Comparison of ENCODE assay signal across 15 cellular contexts in the genomic region with DNA sequence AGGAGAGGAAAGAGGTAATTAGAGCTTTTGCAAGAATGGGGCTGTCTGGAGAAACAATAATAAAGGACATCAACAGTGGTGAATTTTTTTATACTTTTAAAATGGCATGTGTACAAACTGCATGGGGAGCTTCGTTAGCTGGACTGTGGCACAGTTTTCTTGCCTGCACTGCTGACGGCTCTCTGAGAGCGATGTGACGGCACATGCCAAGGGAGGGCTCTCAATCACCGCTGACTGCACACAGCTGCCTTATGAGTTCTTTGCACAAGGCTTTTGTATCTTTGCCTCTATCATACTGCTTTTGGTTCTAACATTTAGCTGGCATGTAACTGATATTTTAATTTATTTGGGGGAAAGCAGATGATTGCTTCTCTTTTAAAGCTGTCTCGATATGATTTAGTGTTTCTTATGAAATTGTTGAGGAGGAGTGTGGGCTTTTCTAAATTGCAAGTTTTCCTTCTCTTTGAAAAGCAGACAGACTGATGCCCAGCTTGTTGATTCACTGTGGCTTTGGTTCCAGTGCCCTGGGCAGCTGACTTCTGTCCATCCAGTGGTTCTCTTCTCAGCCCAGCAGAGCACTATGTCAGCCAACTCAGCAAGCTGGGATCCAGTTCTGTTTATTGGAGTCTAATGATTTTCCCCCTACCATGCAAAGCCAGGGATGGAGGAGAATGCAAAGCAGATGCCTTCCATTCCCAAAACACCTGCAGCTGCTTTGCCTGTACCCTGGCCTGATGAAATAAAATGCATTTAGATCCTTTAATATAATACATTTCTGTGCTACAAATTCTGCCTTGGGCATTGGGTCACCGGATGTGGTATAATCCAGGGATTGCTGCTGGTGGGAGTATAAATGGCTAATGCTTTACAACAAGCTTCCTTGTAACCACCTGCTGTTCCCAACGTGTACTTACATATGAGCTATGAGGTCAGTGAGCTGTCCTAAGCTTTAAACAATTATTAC.
DNase-seq lines count a peak whose midpoint lies in the region; ATAC-seq lines count a peak whose summit lies in the region.
"Had no signal": no experiment of that assay in that cellular context is flagged by ENCODE, and none has a peak within 500 bp of the region (broad histone marks: within the 10 kb centered on the region; RNA-seq: fewer than 3 reads in every experiment).

No MANE protein-coding gene starts in this region.

- intact Hi-C loops in Right ventricle myocardium superior (cut with DNase I), result no loop called here
- intact Hi-C loops in Right ventricle myocardium inferior (cut with DNase I), result no loop called here

- ATAC-seq in Right ventricle myocardium superior (ENCODE audit: poor library complexity) (peak; percentile 62), Right ventricle myocardium inferior (no peak), GM18511 (IDR thresholded peaks at IDR 0.05; ENCODE audit: unreplicated experiment) (no peak)
- ATAC-seq: gastroesophageal sphincter had no signal

- in situ Hi-C loops in SK-MEL-5 (cut with HindIII; ENCODE audit: low pct_unique_long_range_greater_than_20kb, low sequenced_read_pairs), result no loop called here

- DNase-seq in Right ventricle myocardium superior (no peak), Right ventricle myocardium inferior (ENCODE audit: missing footprints) (no peak), SK-MEL-5 (ENCODE audit: low read depth, low spot score) (peak; percentile 46), islet precursor cell (peak; percentile 17), superior temporal gyrus (ENCODE audit: extremely low spot score) (peak; percentile 81), NCI-H187 treated with DMSO at 0.1 percent for 48 hours (lab: John Stamatoyannopoulos, UW) (no peak), SW480 (ENCODE audit: low spot score) (no peak)
- DNase-seq: activated B cell treated with CpG ODN at 0.5 μM for 24 hours; aorta; effector CD4-positive, alpha-beta T cell; KG1; NCI-H446; SHP77 treated with DMSO at 0.1 percent for 48 hours had no signal

Comparison
In these comparisons a context has a peak if more than half of its experiments do, and no peak if none do; other contexts are left out.
1. DNase-seq: peak in SK-MEL-5 (single experiment), islet precursor cell (single experiment) and superior temporal gyrus (single experiment); none in Right ventricle myocardium superior (single experiment), Right ventricle myocardium inferior (single experiment), NCI-H187 treated with DMSO at 0.1 percent for 48 hours (single experiment) and SW480 (single experiment).